Comparison of ENCODE assay signal across 8 cellular contexts in the genomic region with DNA sequence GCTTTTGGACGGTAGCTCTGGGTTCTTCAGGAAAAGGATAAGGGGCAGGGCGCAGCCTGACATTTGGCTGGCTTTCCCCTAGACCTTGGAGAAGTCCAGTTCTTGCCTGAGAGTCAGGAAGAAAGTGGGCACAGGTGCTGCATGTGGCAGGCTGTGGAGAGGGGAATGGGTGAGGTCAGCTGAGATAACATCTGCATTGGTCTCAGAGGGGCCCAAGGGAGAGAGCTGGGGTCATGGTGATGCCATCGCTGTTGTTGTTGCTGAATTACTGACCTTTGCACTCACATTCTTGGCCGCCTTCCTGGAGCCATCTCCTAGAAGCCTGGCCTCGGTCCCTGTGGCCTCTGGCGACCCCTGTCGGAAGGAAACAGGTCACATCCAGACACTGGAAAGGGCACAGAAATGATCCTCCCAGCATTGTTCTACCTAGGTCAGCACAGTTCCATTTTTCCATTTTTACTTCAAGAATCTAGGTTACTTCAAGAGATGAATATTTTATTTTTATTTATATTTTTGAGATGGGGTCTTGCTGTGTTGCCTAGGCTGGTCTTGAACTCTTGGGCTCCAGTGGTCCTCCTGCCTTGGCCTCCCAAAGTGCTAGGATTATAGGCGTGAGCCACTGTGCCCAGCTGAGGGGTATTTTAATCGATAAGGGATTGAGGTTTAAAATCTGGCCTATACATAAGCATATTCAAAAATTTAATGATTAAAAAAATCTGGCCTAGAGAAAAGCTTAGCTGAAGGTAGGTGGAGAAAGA. TPM values are rescaled to one million over a fixed set of nuclear protein-coding genes. Genes with fewer than 3 reads are reported as not detected.
DNase-seq lines count a peak whose midpoint lies in the region; ATAC-seq and TF ChIP-seq lines count a peak whose summit lies in the region.

No MANE protein-coding gene starts in this region.

- TF ChIP-seq CTCF in CD14-positive monocyte (IDR thresholded peaks at IDR 0.05) = peak; percentile 76

- no peaks in the 10 kb centered on the region for H3K36me3 ChIP-seq in SJCRH30

- H3K9me3 ChIP-seq in SJCRH30 (replicated peaks) = no peaks in the 10 kb centered on the region

- DNase-seq in CD14-positive monocyte (ENCODE audit: low spot score) = no peak
- peak; percentile 78 to 81 for DNase-seq in SJCRH30
- DNase-seq in activated naive CD4-positive, alpha-beta T cell treated with anti-CD3 and anti-CD28 coated beads for 36 hours = peak; percentile 83
- peak; percentile 93 for DNase-seq in cardiac septum (ENCODE audit: low spot score)
- DNase-seq in pons (ENCODE audit: low spot score) = peak; percentile 92

- peak; percentile 60 for ATAC-seq in HG03108 (IDR thresholded peaks at IDR 0.05; ENCODE audit: unreplicated experiment)
- no peak for ATAC-seq in HG02588 (IDR thresholded peaks at IDR 0.05; ENCODE audit: unreplicated experiment)
- ATAC-seq in HG03432 (IDR thresholded peaks at IDR 0.05; ENCODE audit: unreplicated experiment) = no peak

- H3K4me3 Mint-ChIP-seq in CD14-positive monocyte = no peak overlapping the region
- no peak overlapping the region for H3K4me3 Mint-ChIP-seq in activated naive CD4-positive, alpha-beta T cell treated with anti-CD3 and anti-CD28 coated beads for 36 hours

- H3K27ac Mint-ChIP-seq in CD14-positive monocyte = no peak overlapping the region
- H3K27ac Mint-ChIP-seq in activated naive CD4-positive, alpha-beta T cell treated with anti-CD3 and anti-CD28 coated beads for 36 hours = no peak overlapping the region

- H3K4me1 ChIP-seq in SJCRH30 = peaks cover 3% of the 10 kb centered on the region; the same call in 1 of the 2 replicates

- no peak overlapping the region for H3K4me3 ChIP-seq in SJCRH30

- H3K27me3 ChIP-seq in SJCRH30 = no peaks in the 10 kb centered on the region

- no peaks in the 10 kb centered on the region for H3K36me3 Mint-ChIP-seq in CD14-positive monocyte
- no peaks in the 10 kb centered on the region for H3K36me3 Mint-ChIP-seq in activated naive CD4-positive, alpha-beta T cell treated with anti-CD3 and anti-CD28 coated beads for 36 hours (ENCODE audit: low read depth)

- intact Hi-C loops in CD14-positive monocyte (cut with micrococcal nuclease) = loop anchor here in 1 of 2 donors (2.0 kb wide), 1 partner anchor 325 kb away; no protein-coding TSS in a partner anchor
- intact Hi-C loops in activated naive CD4-positive, alpha-beta T cell treated with anti-CD3 and anti-CD28 coated beads for 36 hours (cut with micrococcal nuclease) = loop anchor here (1.0 kb wide), 2 partner anchors 13 to 46 kb away; no protein-coding TSS in a partner anchor
- intact Hi-C loops in cardiac septum (cut with DNase I) = no loop called here

- CTCF ChIA-PET in activated naive CD4-positive, alpha-beta T cell treated with anti-CD3 and anti-CD28 coated beads for 36 hours (lab: Charles Lee) = interaction anchor here (0.7 to 3.6 kb wide), 10 partner anchors 9 to 325 kb away, joined by 3 to 18 read pairs (median 4); a partner anchor contains a TSS

- H3K27me3 Mint-ChIP-seq in CD14-positive monocyte (ENCODE audit: low read depth in 3 of 3) = peaks cover 0 to 10% (median 1%) of the 10 kb centered on the region in 3 donors
- H3K27me3 Mint-ChIP-seq in activated naive CD4-positive, alpha-beta T cell treated with anti-CD3 and anti-CD28 coated beads for 36 hours (ENCODE audit: low read depth) = no peaks in the 10 kb centered on the region

- no peak overlapping the region for H3K27ac ChIP-seq in SJCRH30

- H3K9me3 Mint-ChIP-seq in CD14-positive monocyte = no peaks in the 10 kb centered on the region
- H3K9me3 Mint-ChIP-seq in activated naive CD4-positive, alpha-beta T cell treated with anti-CD3 and anti-CD28 coated beads for 36 hours = no peaks in the 10 kb centered on the region

- H3K4me1 Mint-ChIP-seq in CD14-positive monocyte = peaks cover 8% of the 10 kb centered on the region
- H3K4me1 Mint-ChIP-seq in activated naive CD4-positive, alpha-beta T cell treated with anti-CD3 and anti-CD28 coated beads for 36 hours (ENCODE audit: low read depth) = peaks cover 6% of the 10 kb centered on the region

RNA-seq across cellular contexts. Expression of a gene that starts 6.5 kb away (rescaled TPM):
- polyA plus RNA-seq in CD14-positive monocyte = not detected
- total RNA-seq in SJCRH30 (2014; rRNA removed; shearing (Covaris generic)) = not detected in 2 replicates
- 10 to 100 TPM; 30.2 to 32.5 TPM for total RNA-seq in activated naive CD4-positive, alpha-beta T cell treated with anti-CD3 and anti-CD28 coated beads for 36 hours
- total RNA-seq in cardiac septum = 54.9 TPM

RNA-seq across cellular contexts. Expression of a gene that starts 9.1 kb away (rescaled TPM):
- polyA plus RNA-seq in CD14-positive monocyte = not detected
- total RNA-seq in SJCRH30 (2014; rRNA removed; shearing (Covaris generic)) = not detected in 2 replicates
- total RNA-seq in activated naive CD4-positive, alpha-beta T cell treated with anti-CD3 and anti-CD28 coated beads for 36 hours = not detected
- not detected for total RNA-seq in cardiac septum

RNA-seq across cellular contexts. Expression of a gene that starts 43.6 kb away (rescaled TPM):
- 1 to 10 TPM; 3.4 to 6.4 TPM for polyA plus RNA-seq in CD14-positive monocyte
- not detected in 2 replicates for total RNA-seq in SJCRH30 (2014; rRNA removed; shearing (Covaris generic))
- total RNA-seq in activated naive CD4-positive, alpha-beta T cell treated with anti-CD3 and anti-CD28 coated beads for 36 hours = not detected
- total RNA-seq in cardiac septum = 0.67 TPM

Comparison
In these comparisons a context has a peak if more than half of its experiments do, and no peak if none do; other contexts are left out.
1. RNA of a gene that starts 6.5 kb away (total RNA-seq): 54.9 TPM in cardiac septum (single experiment) and 30.2 to 32.5 TPM in activated naive CD4-positive, alpha-beta T cell treated with anti-CD3 and anti-CD28 coated beads for 36 hours; not detected in SJCRH30; every median in the first group is over 10 times any median in the second.